Comparison of ENCODE assay signal across 1 cellular context in genomic region chr1:26853600-26853999, GRCh38.
TF ChIP-seq lines count a peak whose summit lies in the region.

No MANE protein-coding gene starts in this region.

TF ChIP-seq in HCT116, 20 proteins besides CTCF, POLR2A, EP300 and RAD21 (continued from another document):
- TF ChIP-seq ZBTB33 (IDR thresholded peaks at IDR 0.05; ENCODE audit: extremely low read depth, insufficient replicate concordance, low read length): no peak
- no peak for TF ChIP-seq ELF1 (IDR thresholded peaks at IDR 0.05; ENCODE audit: borderline replicate concordance, low read depth)
- TF ChIP-seq SIN3A (IDR thresholded peaks at IDR 0.05; ENCODE audit: low read depth): no peak
